ENCODE assay signal across 8 cellular contexts in the genomic region with DNA sequence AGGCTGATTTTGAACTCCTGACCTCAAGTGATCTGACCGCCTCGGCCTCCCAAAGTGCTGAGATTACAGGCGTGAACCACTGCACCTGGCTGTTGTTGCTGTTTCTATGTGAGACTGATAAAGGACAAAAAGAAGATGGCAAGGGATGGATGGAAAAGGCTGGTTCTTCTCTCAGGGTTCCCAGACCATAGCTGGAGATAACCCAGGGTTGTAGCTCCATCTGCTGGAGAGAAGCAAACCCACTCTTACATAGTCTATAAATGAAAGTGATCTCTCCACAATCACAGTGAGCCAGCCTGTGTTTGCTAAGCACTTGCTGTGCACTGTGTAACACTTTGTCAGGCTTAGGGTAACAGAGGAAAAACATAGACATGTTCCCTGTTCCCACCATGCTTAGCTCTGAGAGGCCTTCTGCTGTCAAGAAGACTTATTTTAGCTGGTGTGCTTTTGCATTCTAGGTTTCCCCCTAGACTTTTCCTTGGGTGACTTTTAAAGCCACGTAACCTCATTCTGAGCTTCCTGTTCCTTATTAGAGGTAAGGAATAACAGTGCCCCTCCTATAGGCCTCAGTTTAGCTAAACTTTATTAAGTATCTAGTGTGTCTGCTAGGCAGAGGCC. TPM values are rescaled to one million over a fixed set of nuclear protein-coding genes. Genes with fewer than 3 reads are reported as not detected.
DNase-seq lines count a peak whose midpoint lies in the region; ATAC-seq, FAIRE-seq and TF ChIP-seq lines count a peak whose summit lies in the region.

No MANE protein-coding gene starts in this region.

- no peaks in the 10 kb centered on the region for H3K36me3 ChIP-seq in gastroesophageal sphincter
- H3K36me3 ChIP-seq in ovary = no peaks in the 10 kb centered on the region

- peaks cover 35 to 87% (median 35%) of the 10 kb centered on the region in 3 donors for H3K4me1 ChIP-seq in gastroesophageal sphincter
- peaks cover 12% of the 10 kb centered on the region for H3K4me1 ChIP-seq in ovary (ENCODE audit: insufficient read depth)

- peak; percentile 61 to 85 (median 80) for TF ChIP-seq CTCF in gastroesophageal sphincter (IDR thresholded peaks at IDR 0.05)
- TF ChIP-seq CTCF in ovary (IDR thresholded peaks at IDR 0.05) = peak in 2 of 3 donors; percentile 62 to 72

- DNase-seq in ELR (ENCODE audit: low read depth) (peak; percentile 86), KG1 (lab: John Stamatoyannopoulos, UW) (peak; percentile 72), RCC 7860 (ENCODE audit: low spot score) (peak; percentile 63), ovary (peak in 4 of 5 donors; percentile 45 to 77 (median 57)), GOT3 (lab: John Stamatoyannopoulos, UW) (no peak)
- peak; percentile 13 for DNase-seq in activated effector memory CD4-positive, alpha-beta T cell treated with Interleukin-2 at 50 U/mL for 16 hours

- WGBS in gastroesophageal sphincter (ENCODE audit: low coverage in 1 of 2), 2 donors = 47 to 50% methylated on average over 1 to 4 of the region's 4 CpGs
- WGBS in ovary, 3 donors = 36 to 60% (median 56%) methylated on average over 4 of the region's 4 CpGs

- peak; percentile 67 for FAIRE-seq in RCC 7860 (lab: Jason Lieb, UNC)

- intact Hi-C loops in ovary (cut with DNase I) = loop anchor here in 3 of 4 donors (10.0 kb wide), 4 partner anchors 49 to 389 kb away; a partner anchor contains a TSS

- ATAC-seq in GM21723 (IDR thresholded peaks at IDR 0.05; ENCODE audit: unreplicated experiment) (peak; percentile 78), gastroesophageal sphincter (peak; percentile 87)

- H3K9me3 ChIP-seq in gastroesophageal sphincter (no peaks in the 10 kb centered on the region), ovary (no peaks in the 10 kb centered on the region)

- TF ChIP-seq EP300 in gastroesophageal sphincter (IDR thresholded peaks at IDR 0.05) (no peak), ovary (IDR thresholded peaks at IDR 0.05) (no peak)

- H3K4me3 ChIP-seq in gastroesophageal sphincter (no peak overlapping the region), ovary (no peak overlapping the region)

- peak overlapping the region in 1 of 4 donors; percentile 2 for H3K27ac ChIP-seq in gastroesophageal sphincter
- H3K27ac ChIP-seq in ovary = no peak overlapping the region

- H3K27me3 ChIP-seq in gastroesophageal sphincter (no peaks in the 10 kb centered on the region), ovary (no peaks in the 10 kb centered on the region)

- no peak for TF ChIP-seq POLR2A in gastroesophageal sphincter (IDR thresholded peaks at IDR 0.05)
- TF ChIP-seq POLR2A in ovary (IDR thresholded peaks at IDR 0.05) = no peak

RNA-seq across cellular contexts. Expression of a gene that starts 49.7 kb away (rescaled TPM):
- total RNA-seq in gastroesophageal sphincter (100 to 1,000 TPM in 3 of 4 donors, 10 to 100 TPM in 1; 79.6 to 119 (median 116) TPM), ovary (10 to 100 TPM; 36.2 to 91.1 (median 52.4) TPM)
- 10 to 100 TPM; 38.8 to 39.8 TPM for polyA plus RNA-seq in ovary
